8 cellular contexts compared by ENCODE assay signal in genomic region chr12:8697120-8697475, GRCh38. TPM values are rescaled to one million over a fixed set of nuclear protein-coding genes. Genes with fewer than 3 reads are reported as not detected.
DNase-seq lines count a peak whose midpoint lies in the region; ATAC-seq lines count a peak whose summit lies in the region.

No MANE protein-coding gene starts in this region.

- peak overlapping the region; percentile 89 for H3K27ac Mint-ChIP-seq in activated naive CD4-positive, alpha-beta T cell treated with anti-CD3 and anti-CD28 coated beads, Interleukin-2, amount 50 U/mL, for 24 hours
- H3K27ac Mint-ChIP-seq in central memory CD8-positive, alpha-beta T cell (ENCODE audit: low read depth) = peak overlapping the region; percentile 73

- peak overlapping the region; percentile 96 for H3K4me3 Mint-ChIP-seq in activated naive CD4-positive, alpha-beta T cell treated with anti-CD3 and anti-CD28 coated beads, Interleukin-2, amount 50 U/mL, for 24 hours
- H3K4me3 Mint-ChIP-seq in central memory CD8-positive, alpha-beta T cell = peak overlapping the region; percentile 98

- no peaks in the 10 kb centered on the region for H3K9me3 Mint-ChIP-seq in activated naive CD4-positive, alpha-beta T cell treated with anti-CD3 and anti-CD28 coated beads, Interleukin-2, amount 50 U/mL, for 24 hours
- H3K9me3 Mint-ChIP-seq in central memory CD8-positive, alpha-beta T cell = no peaks in the 10 kb centered on the region

- H3K36me3 ChIP-seq in stomach smooth muscle (ENCODE audit: control insufficient read depth in 2 of 2, insufficient read depth in 2 of 2, low read length in 2 of 2) = no peaks in the 10 kb centered on the region

- peaks cover 35% of the 10 kb centered on the region for H3K4me1 Mint-ChIP-seq in activated naive CD4-positive, alpha-beta T cell treated with anti-CD3 and anti-CD28 coated beads, Interleukin-2, amount 50 U/mL, for 24 hours
- H3K4me1 Mint-ChIP-seq in central memory CD8-positive, alpha-beta T cell = peaks cover 27% of the 10 kb centered on the region

- ATAC-seq in HG03025 (IDR thresholded peaks at IDR 0.05; ENCODE audit: low FRiP score, unreplicated experiment) (peak; percentile 18), left colon (peak; percentile 43)
- peak; percentile 36 for ATAC-seq in central memory CD8-positive, alpha-beta T cell (replicated peaks; ENCODE audit: extremely low read depth, poor library complexity, severe bottlenecking)

- intact Hi-C loops in left colon (cut with DNase I, micrococcal nuclease) = no loop called here

- H3K27ac ChIP-seq in stomach smooth muscle (ENCODE audit: low read length) = peak overlapping the region; percentile 93

- no peaks in the 10 kb centered on the region for H3K9me3 ChIP-seq in stomach smooth muscle (ENCODE audit: control insufficient read depth in 2 of 2, low read length in 2 of 2)

- no peaks in the 10 kb centered on the region for H3K27me3 ChIP-seq in stomach smooth muscle (ENCODE audit: control insufficient read depth in 1 of 2, insufficient read depth in 2 of 2, low read length in 2 of 2)

- peak overlapping the region; percentile 88 to 90 for H3K9ac ChIP-seq in stomach smooth muscle (ENCODE audit: low read length in 2 of 2)

- DNase-seq in activated naive CD4-positive, alpha-beta T cell (lab: John Stamatoyannopoulos, UW) = no peak
- DNase-seq in NOMO-1 treated with dmso at 0.1 percent for 144 hours (lab: John Stamatoyannopoulos, UW; ENCODE audit: unreplicated experiment) (peak; percentile 30), left colon (no peak), OCI-M2 (lab: John Stamatoyannopoulos, UW; ENCODE audit: unreplicated experiment) (no peak)
- DNase-seq in central memory CD8-positive, alpha-beta T cell (ENCODE audit: low spot score in 2 of 2) = peak in 1 of 2 donors; percentile 14

- peak overlapping the region; percentile 81 to 86 for H3K4me3 ChIP-seq in stomach smooth muscle (ENCODE audit: low read length in 2 of 2)

- peaks cover 13% of the 10 kb centered on the region for H3K4me1 ChIP-seq in stomach smooth muscle (ENCODE audit: control insufficient read depth, insufficient read depth, low read length)

- H3K36me3 Mint-ChIP-seq in activated naive CD4-positive, alpha-beta T cell treated with anti-CD3 and anti-CD28 coated beads, Interleukin-2, amount 50 U/mL, for 24 hours = peaks cover 1% of the 10 kb centered on the region
- peaks cover 12% of the 10 kb centered on the region for H3K36me3 Mint-ChIP-seq in central memory CD8-positive, alpha-beta T cell (ENCODE audit: insufficient read depth)

- no peaks in the 10 kb centered on the region for H3K27me3 Mint-ChIP-seq in activated naive CD4-positive, alpha-beta T cell treated with anti-CD3 and anti-CD28 coated beads, Interleukin-2, amount 50 U/mL, for 24 hours
- H3K27me3 Mint-ChIP-seq in central memory CD8-positive, alpha-beta T cell = no peaks in the 10 kb centered on the region

RNA-seq across cellular contexts. Expression of gene RIMKLB, which starts 0.7 kb away (rescaled TPM):
- total RNA-seq in left colon = 1 to 10 TPM; 4.9 to 8.9 TPM

RNA-seq across cellular contexts. Expression of gene MFAP5, which starts 34.5 kb away (rescaled TPM):
- total RNA-seq in left colon = 10 to 100 TPM; 10.9 to 18.4 TPM
